ENCODE assay signal across 30 cellular contexts in the genomic region with DNA sequence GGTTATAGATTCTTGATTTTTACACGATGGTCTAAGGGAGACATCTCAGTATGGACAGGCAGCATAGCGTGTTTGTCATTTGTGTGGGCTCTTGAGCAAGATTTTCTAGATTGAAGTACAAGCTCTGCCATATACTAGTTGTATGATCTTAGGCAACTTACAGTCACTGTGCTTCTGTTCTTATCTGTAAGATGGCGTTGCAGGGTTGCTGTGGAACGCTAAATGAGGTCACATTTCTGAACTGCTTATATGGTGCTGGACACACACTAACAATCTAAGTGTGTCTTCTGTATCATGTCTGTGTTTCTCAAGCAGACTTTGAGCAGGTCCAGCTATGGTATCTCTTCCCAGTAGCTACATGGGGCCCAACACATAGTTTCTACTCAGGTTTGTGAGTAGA. TPM values are rescaled to one million over a fixed set of nuclear protein-coding genes. Genes with fewer than 3 reads are reported as not detected.
"Had no signal": no experiment of that assay in that cellular context is flagged by ENCODE, and none has a peak within 500 bp of the region (broad histone marks: within the 10 kb centered on the region; RNA-seq: fewer than 3 reads in every experiment).

No MANE protein-coding gene starts in this region.

- H3K4me3 Mint-ChIP-seq: immature natural killer cell; mesothelial cell of epicardium; naive B cell; natural killer cell treated with Interleukin-12 subunit alpha and Interleukin-12 subunit beta and Interleukin-15 and Interleukin-18, amount 100 ng/mL, for 72 hours; stimulated activated naive B cell treated with anti-CD40 and anti-IgM and Interleukin-4, amounts not matched to agents 10 μg/mL and 1 μg/mL and 100 μg/mL, for 72 hours had no signal

- H3K4me1 ChIP-seq: left lung, lower lobe of right lung, pancreas, prostate gland had no signal

- H3K9me3 ChIP-seq: left lung, lower lobe of right lung, pancreas, prostate gland, stomach, thoracic aorta, tibial artery, upper lobe of right lung had no signal

- H3K27ac ChIP-seq: left lung, lower lobe of right lung, pancreas, prostate gland, stomach, thoracic aorta, tibial artery, upper lobe of right lung had no signal

- H3K27me3 Mint-ChIP-seq: naive B cell; natural killer cell treated with Interleukin-12 subunit alpha and Interleukin-12 subunit beta and Interleukin-15 and Interleukin-18, amount 100 ng/mL, for 72 hours; stimulated activated naive B cell treated with anti-CD40 and anti-IgM and Interleukin-4, amounts not matched to agents 10 μg/mL and 1 μg/mL and 100 μg/mL, for 72 hours had no signal

- DNase-seq: hypothalamus; immature natural killer cell; kidney; left colon; left lung; lower lobe of right lung; mammary epithelial cell; mesendoderm; naive B cell; pancreas; posterior cingulate gyrus; retina; right cardiac atrium; stimulated activated CD4-positive, alpha-beta T cell treated with anti-CD3 and anti-CD28 coated beads, Interleukin-12 subunit alpha, Interleukin-12 subunit beta, amount 100 ng/mL, for 4 hours; stimulated activated CD4-positive, alpha-beta T cell treated with anti-CD3 and anti-CD28 coated beads, Interleukin-15, amount 100 ng/mL, for 24 hours; stimulated activated CD4-positive, alpha-beta T cell treated with anti-CD3 and anti-CD28 coated beads, Interleukin-2, amount 100 ng/mL, for 24 hours; stimulated activated CD4-positive, alpha-beta T cell treated with anti-CD3 and anti-CD28 coated beads, Interleukin-4, amount 100 ng/mL, for 1 hour; stimulated activated naive B cell treated with anti-CD40 and anti-IgM and Interleukin-4, amounts not matched to agents 10 μg/mL and 1 μg/mL and 100 μg/mL, for 72 hours; stimulated activated naive CD8-positive, alpha-beta T cell treated with anti-CD3 and anti-CD28 coated beads, Interleukin-15, Interleukin-2, amounts not matched to agents 100 U/mL and 50 U/mL, for 24 hours; stomach; tibial artery; upper lobe of right lung had no signal

- FAIRE-seq: islet of Langerhans, kidney, pancreas, urothelium cell line had no signal

- H3K4me3 ChIP-seq: left lung, lower lobe of right lung, pancreas, prostate gland, skin epidermis, stomach, thoracic aorta, tibial artery, upper lobe of right lung had no signal

- H3K4me1 Mint-ChIP-seq: immature natural killer cell; mesothelial cell of epicardium; naive B cell; stimulated activated naive B cell treated with anti-CD40 and anti-IgM and Interleukin-4, amounts not matched to agents 10 μg/mL and 1 μg/mL and 100 μg/mL, for 72 hours had no signal

- H3K36me3 Mint-ChIP-seq: naive B cell; natural killer cell treated with Interleukin-12 subunit alpha and Interleukin-12 subunit beta and Interleukin-15 and Interleukin-18, amount 100 ng/mL, for 72 hours; stimulated activated naive B cell treated with anti-CD40 and anti-IgM and Interleukin-4, amounts not matched to agents 10 μg/mL and 1 μg/mL and 100 μg/mL, for 72 hours had no signal

- H3K27ac Mint-ChIP-seq: immature natural killer cell; mesothelial cell of epicardium; naive B cell; natural killer cell treated with Interleukin-12 subunit alpha and Interleukin-12 subunit beta and Interleukin-15 and Interleukin-18, amount 100 ng/mL, for 72 hours; stimulated activated naive B cell treated with anti-CD40 and anti-IgM and Interleukin-4, amounts not matched to agents 10 μg/mL and 1 μg/mL and 100 μg/mL, for 72 hours had no signal

- ATAC-seq: left colon; left lung; lower lobe of right lung; pancreas; right cardiac atrium; sciatic nerve; stimulated activated naive B cell treated with anti-CD40 and anti-IgM and Interleukin-4, amounts not matched to agents 10 μg/mL and 1 μg/mL and 100 μg/mL, for 72 hours; stimulated activated naive CD8-positive, alpha-beta T cell treated with anti-CD3 and anti-CD28 coated beads, Interleukin-15, Interleukin-2, amounts not matched to agents 100 U/mL and 50 U/mL, for 24 hours; upper lobe of right lung had no signal

- H3K9me3 Mint-ChIP-seq: natural killer cell treated with Interleukin-12 subunit alpha and Interleukin-12 subunit beta and Interleukin-15 and Interleukin-18, amount 100 ng/mL, for 72 hours had no signal

- H3K27me3 ChIP-seq: left lung, pancreas, stomach, tibial artery, upper lobe of right lung had no signal

- H3K36me3 ChIP-seq: left lung, lower lobe of right lung, pancreas, prostate gland, stomach, thoracic aorta, tibial artery, upper lobe of right lung had no signal

RNA-seq across cellular contexts. Expression of a gene that starts 29.2 kb away (rescaled TPM):
- polyA plus RNA-seq: immature natural killer cell had no signal
